In genomic region chr19:40420451-40420765, GRCh38 we compare ENCODE assay signal across 8 cellular contexts. TPM values are rescaled to one million over a fixed set of nuclear protein-coding genes. Genes with fewer than 3 reads are reported as not detected.
A peak's percentile ranks its signal among the peaks of the same experiment; 100 is the strongest.
DNase-seq lines count a peak whose midpoint lies in the region; ATAC-seq, FAIRE-seq and TF ChIP-seq lines count a peak whose summit lies in the region.

No MANE protein-coding gene starts in this region.

- no peak overlapping the region for H3K9ac ChIP-seq in HUES64 (ENCODE audit: low read depth, low read length)
- peak overlapping the region; percentile 83 for H3K9ac ChIP-seq in mammary epithelial cell (ENCODE audit: insufficient read depth, low read length)

- intact Hi-C loops in mammary epithelial cell (cut with micrococcal nuclease) = loop anchor here (1.0 to 2.0 kb wide), 3 partner anchors 100 to 178 kb away; no protein-coding TSS in a partner anchor

- dilution Hi-C loops in mammary epithelial cell (cut with HindIII; ENCODE audit: low sequenced_read_pairs) = no loop called here

- no peaks in the 10 kb centered on the region for H4K20me1 ChIP-seq in mammary epithelial cell (ENCODE audit: insufficient read depth, low read length)

- TF ChIP-seq CTCF in A549 (IDR thresholded peaks at IDR 0.05) (no peak), mammary epithelial cell (conservative IDR thresholded peaks at IDR 0.05 in 1 of 2, IDR thresholded peaks at IDR 0.05 in 1 of 2; ENCODE audit: extremely low read depth in 1 of 2, insufficient read depth in 1 of 2, low read depth in 1 of 2, low read length in 2 of 2) (no peak)

- peak overlapping the region; percentile 91 for H2AFZ ChIP-seq in mammary epithelial cell (ENCODE audit: low read depth, low read length)

- H3K4me3 ChIP-seq in A549 = peak overlapping the region; percentile 56
- H3K4me3 ChIP-seq in HUES64 (ENCODE audit: low read length) = peak overlapping the region; percentile 62
- peak overlapping the region; percentile 63 to 84 (median 63) for H3K4me3 ChIP-seq in mammary epithelial cell (replicated peaks in 1 of 3; ENCODE audit: insufficient read depth in 1 of 3, low read depth in 2 of 3, low read length in 3 of 3)
- peak overlapping the region; percentile 68 to 70 for H3K4me3 ChIP-seq in muscle layer of duodenum (ENCODE audit: low read depth in 1 of 2, low read length in 2 of 2)

- in situ Hi-C loops in mammary epithelial cell (cut with MboI; ENCODE audit: low sequenced_read_pairs in 2 of 2) = no loop called here

- peak overlapping the region; percentile 84 for H3K4me2 ChIP-seq in A549
- H3K4me2 ChIP-seq in mammary epithelial cell (ENCODE audit: insufficient read depth, low read depth, low read length) = peak overlapping the region; percentile 99

- TF ChIP-seq EP300 in A549 (IDR thresholded peaks at IDR 0.05) = no peak

- H3K9me3 ChIP-seq in A549 (no peaks in the 10 kb centered on the region), HUES64 (ENCODE audit: insufficient read depth, low read depth, low read length) (no peaks in the 10 kb centered on the region), mammary epithelial cell (replicated peaks; ENCODE audit: insufficient read depth, low read length) (no peaks in the 10 kb centered on the region), muscle layer of duodenum (ENCODE audit: control insufficient read depth in 1 of 2, low read length in 2 of 2) (no peaks in the 10 kb centered on the region)

- WGBS in A549 (ENCODE audit: missing lambda C conversion rate) = 53% methylated on average over 14 of the region's 14 CpGs
- WGBS in HUES64 = 62% methylated on average over 13 of the region's 14 CpGs
- WGBS in mammary epithelial cell (ENCODE audit: low coverage, missing lambda C conversion rate) = 62% methylated on average over 13 of the region's 14 CpGs

- H3K4me1 ChIP-seq in A549 (peaks cover 34% of the 10 kb centered on the region), HUES64 (ENCODE audit: insufficient read depth, low read length) (peaks cover 10% of the 10 kb centered on the region), mammary epithelial cell (ENCODE audit: insufficient read depth, low read length) (peaks cover 40% of the 10 kb centered on the region), muscle layer of duodenum (ENCODE audit: control insufficient read depth in 1 of 2, insufficient read depth in 2 of 2, low read length in 2 of 2) (peaks cover 12 to 23% of the 10 kb centered on the region in 2 donors)

- no peak for TF ChIP-seq RAD21 in A549 (conservative IDR thresholded peaks at IDR 0.05 in 1 of 2, IDR thresholded peaks at IDR 0.05 in 1 of 2)

- no peak for FAIRE-seq in A549 (lab: Jason Lieb, UNC)

- peaks cover 36% of the 10 kb centered on the region for H3K79me2 ChIP-seq in mammary epithelial cell (ENCODE audit: insufficient read depth, low read length)

- H3K27ac ChIP-seq in A549 = peak overlapping the region; percentile 94 to 96
- no peak overlapping the region; the same call in 1 of the 2 replicates for H3K27ac ChIP-seq in HUES64 (ENCODE audit: low read depth, low read length)
- H3K27ac ChIP-seq in mammary epithelial cell (ENCODE audit: insufficient read depth, low read depth, low read length) = peak overlapping the region; percentile 96
- H3K27ac ChIP-seq in muscle layer of duodenum (ENCODE audit: low read length) = peak overlapping the region; percentile 100

- TF ChIP-seq POLR2A in A549 (IDR thresholded peaks at IDR 0.05; ENCODE audit: low read length) (no peak), GM18505 (IDR thresholded peaks at IDR 0.05; ENCODE audit: borderline replicate concordance, extremely low read depth, insufficient read depth, insufficient read length) (no peak)

- H3K36me3 ChIP-seq in HUES64 (ENCODE audit: insufficient read depth, low read length) (peaks cover 7% of the 10 kb centered on the region; the same call in 1 of the 2 replicates), mammary epithelial cell (ENCODE audit: insufficient read depth, low read length) (peaks cover 3% of the 10 kb centered on the region), muscle layer of duodenum (ENCODE audit: control insufficient read depth in 1 of 2, insufficient read depth in 2 of 2, low read length in 2 of 2) (peaks cover 9 to 13% of the 10 kb centered on the region in 2 donors)

- H3K27me3 ChIP-seq in HUES64 (ENCODE audit: insufficient read depth, low read length) = no peaks in the 10 kb centered on the region
- H3K27me3 ChIP-seq in mammary epithelial cell (ENCODE audit: insufficient read depth, low read length) = no peaks in the 10 kb centered on the region
- H3K27me3 ChIP-seq in muscle layer of duodenum (ENCODE audit: low read depth, low read length) = no peaks in the 10 kb centered on the region

- CTCF ChIA-PET in A549 (lab: Yijun Ruan, JAX) = interaction anchor here (0.6 to 26.4 kb wide), 59 partner anchors 13 to 560 kb away, joined by 3 to 950 read pairs (median 4); partner anchors contain the start of genes BLVRB, C19orf47, PRX and SERTAD1
- CTCF ChIA-PET in mammary epithelial cell (lab: Charles Lee; ENCODE audit: low non-redundant PET) = interaction anchor here (0.6 to 1.0 kb wide), 4 partner anchors 16 to 55 kb away, joined by 3 to 11 read pairs (median 4); no protein-coding TSS in a partner anchor

- ATAC-seq in A549 = no peak
- ATAC-seq in GM19395 (IDR thresholded peaks at IDR 0.05; ENCODE audit: unreplicated experiment) = no peak
- no peak for ATAC-seq in HG03469 (IDR thresholded peaks at IDR 0.05; ENCODE audit: unreplicated experiment)
- ATAC-seq in GM18505 (IDR thresholded peaks at IDR 0.05; ENCODE audit: unreplicated experiment) = no peak
- ATAC-seq in HG03039 (IDR thresholded peaks at IDR 0.05; ENCODE audit: unreplicated experiment) = no peak

- DNase-seq in A549 (ENCODE audit: low read depth in 1 of 2, low spot score in 1 of 2) (no peak), mammary epithelial cell (no peak)

- POLR2A ChIA-PET in A549 (lab: Yijun Ruan, JAX) = interaction anchor here (0.6 to 2.9 kb wide), 20 partner anchors 9 to 843 kb away, joined by 3 to 62 read pairs (median 6); partner anchors contain the start of genes BLVRB, C19orf47, PLD3 and SERTAD3

- no TSS peak for BruUV-seq in mammary epithelial cell (replicated peaks; lab: Mats Ljungman, UMichigan)

TF ChIP-seq in A549, 52 proteins besides CTCF, POLR2A, EP300 and RAD21:
- TF ChIP-seq MYC (IDR thresholded peaks at IDR 0.05; ENCODE audit: borderline replicate concordance, low read length) = peak; percentile 36; the same call in 1 of the 2 replicates
- 0 out of 2 replicates have a peak, but pooled peaks have one; percentile 32 for TF ChIP-seq RCOR1 (IDR thresholded peaks at IDR 0.05; ENCODE audit: low read depth, low read length)
- TF ChIP-seq ZSCAN20 (CRISPR knock-in tag; IDR thresholded peaks at IDR 0.05) = no peak

RNA-seq across cellular contexts. Expression of gene SERTAD1, which starts 5.4 kb away (rescaled TPM):
- 10.0 and 10.7 TPM in 2 replicates for polyA plus RNA-seq in A549 (2011; rRNA removed)
- polyA plus RNA-seq in A549 (2012; cell fraction: cytosol; rRNA removed) = 30.9 and 31.2 TPM in 2 replicates
- 21.4 and 24.8 TPM in 2 replicates for polyA plus RNA-seq in A549 (2012; cell fraction: nucleus; rRNA removed)
- polyA plus RNA-seq in A549 (2017; fragmentation: RNase III; extraction: RNeasy Plus Mini Kit Qiagen cat#74134 plus additional on column Dnase treatment) = 12.5 to 14.9 TPM (median 13.6 TPM) in 3 replicates
- polyA minus RNA-seq in A549 (2011; rRNA and poly(A)+ RNA removed) = 4.6 and 4.7 TPM in 2 replicates
- polyA plus RNA-seq in HUES64 (2013, experiment 1 of 2) = 4.3 TPM
- polyA plus RNA-seq in HUES64 (2013, experiment 2 of 2) = 3.5 TPM
- total RNA-seq in mammary epithelial cell = 10 to 100 TPM; 20.6 to 25.8 TPM
- polyA plus RNA-seq in mammary epithelial cell = 29.4 TPM
- polyA minus RNA-seq in mammary epithelial cell = 16.0 TPM

RNA-seq across cellular contexts. Expression of gene PRX, which starts 7.2 kb away (rescaled TPM):
- polyA plus RNA-seq in A549 (2011; rRNA removed) (1.5 and 1.6 TPM in 2 replicates), A549 (2017; fragmentation: RNase III; extraction: RNeasy Plus Mini Kit Qiagen cat#74134 plus additional on column Dnase treatment) (1.3 to 1.8 TPM (median 1.8 TPM) in 3 replicates), mammary epithelial cell (0.42 TPM)
- polyA plus RNA-seq in A549 (2012; cell fraction: cytosol; rRNA removed) = 0.91 and 1.1 TPM in 2 replicates
- polyA plus RNA-seq in A549 (2012; cell fraction: nucleus; rRNA removed) = 1.7 and 1.8 TPM in 2 replicates
- 0.87 and 1.1 TPM in 2 replicates for polyA minus RNA-seq in A549 (2011; rRNA and poly(A)+ RNA removed)
- 3.3 TPM for polyA plus RNA-seq in HUES64 (2013, experiment 1 of 2)
- polyA plus RNA-seq in HUES64 (2013, experiment 2 of 2) = 3.1 TPM
- total RNA-seq in mammary epithelial cell = 1 to 10 TPM; 1.7 to 2.3 TPM
- polyA minus RNA-seq in mammary epithelial cell = 0.10 TPM

RNA-seq across cellular contexts. Expression of gene SERTAD3, which starts 23.7 kb away (rescaled TPM):
- polyA plus RNA-seq in A549 (2011; rRNA removed) (40.2 and 41.7 TPM in 2 replicates), A549 (2017; fragmentation: RNase III; extraction: RNeasy Plus Mini Kit Qiagen cat#74134 plus additional on column Dnase treatment) (35.5 to 41.2 TPM (median 39.7 TPM) in 3 replicates), mammary epithelial cell (19.3 TPM)
- polyA plus RNA-seq in A549 (2012; cell fraction: cytosol; rRNA removed) = 24.7 and 32.8 TPM in 2 replicates
- 26.5 and 34.1 TPM in 2 replicates for polyA plus RNA-seq in A549 (2012; cell fraction: nucleus; rRNA removed)
- polyA minus RNA-seq in A549 (2011; rRNA and poly(A)+ RNA removed) = 63.1 and 71.7 TPM in 2 replicates
- 17.2 TPM for polyA plus RNA-seq in HUES64 (2013, experiment 1 of 2)
- 21.0 TPM for polyA plus RNA-seq in HUES64 (2013, experiment 2 of 2)
- 10 to 100 TPM; 34.3 to 35.8 TPM for total RNA-seq in mammary epithelial cell
- 32.7 TPM for polyA minus RNA-seq in mammary epithelial cell

RNA-seq across cellular contexts. Expression of gene HIPK4, which starts 30.4 kb away (rescaled TPM):
- 0.18 and 0.19 TPM in 2 replicates for polyA plus RNA-seq in A549 (2011; rRNA removed)
- 0.34 and 0.51 TPM in 2 replicates for polyA plus RNA-seq in A549 (2012; cell fraction: cytosol; rRNA removed)
- polyA plus RNA-seq in A549 (2012; cell fraction: nucleus; rRNA removed) = 1.1 TPM in 2 replicates
- polyA plus RNA-seq in A549 (2017; fragmentation: RNase III; extraction: RNeasy Plus Mini Kit Qiagen cat#74134 plus additional on column Dnase treatment) = 0.20 to 0.25 TPM (median 0.24 TPM) in 3 replicates
- polyA minus RNA-seq in A549 (2011; rRNA and poly(A)+ RNA removed) = 0.19 and 0.37 TPM in 2 replicates
- 0.20 TPM for polyA plus RNA-seq in HUES64 (2013, experiment 1 of 2)
- polyA plus RNA-seq in HUES64 (2013, experiment 2 of 2) = 0.25 TPM
- under 1 TPM; 0.12 to 0.33 TPM for total RNA-seq in mammary epithelial cell
- polyA plus RNA-seq in mammary epithelial cell = 0.07 TPM
- polyA minus RNA-seq in mammary epithelial cell = not detected

RNA-seq across cellular contexts. Expression of gene BLVRB, which starts 45.1 kb away (rescaled TPM):
- polyA plus RNA-seq in A549 (2011; rRNA removed) (202 and 241 TPM in 2 replicates), A549 (2017; fragmentation: RNase III; extraction: RNeasy Plus Mini Kit Qiagen cat#74134 plus additional on column Dnase treatment) (280 to 298 TPM (median 296 TPM) in 3 replicates), mammary epithelial cell (88.3 TPM)
- polyA plus RNA-seq in A549 (2012; cell fraction: cytosol; rRNA removed) = 713 and 819 TPM in 2 replicates
- polyA plus RNA-seq in A549 (2012; cell fraction: nucleus; rRNA removed) = 565 and 810 TPM in 2 replicates
- 192 and 225 TPM in 2 replicates for polyA minus RNA-seq in A549 (2011; rRNA and poly(A)+ RNA removed)
- polyA plus RNA-seq in HUES64 (2013, experiment 1 of 2) = 17.7 TPM
- polyA plus RNA-seq in HUES64 (2013, experiment 2 of 2) = 21.0 TPM
- total RNA-seq in mammary epithelial cell = 10 to 100 TPM; 57.6 to 92.5 TPM
- polyA minus RNA-seq in mammary epithelial cell = 52.5 TPM
